ENCODE assay signal across 15 cellular contexts in genomic region chr1:91148641-91149069, GRCh38.
DNase-seq lines count a peak whose midpoint lies in the region; ATAC-seq and TF ChIP-seq lines count a peak whose summit lies in the region.
"Had no signal": no experiment of that assay in that cellular context is flagged by ENCODE, and none has a peak within 500 bp of the region (broad histone marks: within the 10 kb centered on the region; RNA-seq: fewer than 3 reads in every experiment).

No MANE protein-coding gene starts in this region.

- H3K9me3 ChIP-seq in OCI-LY7 (ENCODE audit: low read length): no peaks in the 10 kb centered on the region
- H3K9me3 ChIP-seq in left lung: no peaks in the 10 kb centered on the region
- H3K9me3 ChIP-seq: gastrocnemius medialis had no signal

- no peaks in the 10 kb centered on the region for H4K20me1 ChIP-seq in OCI-LY7 (ENCODE audit: insufficient read depth, low read length)

- peak; percentile 56 for ATAC-seq in left lung
- ATAC-seq: gastrocnemius medialis had no signal

- TF ChIP-seq CTCF in HL-60 (IDR thresholded peaks at IDR 0.05; ENCODE audit: insufficient read depth, low read length) (no peak), OCI-LY7 (conservative IDR thresholded peaks at IDR 0.05; ENCODE audit: low read length) (0 out of 2 replicates have a peak, but pooled peaks have one; percentile 11), left lung (IDR thresholded peaks at IDR 0.05) (no peak)

- peak; percentile 85 for DNase-seq in COR-L47 (lab: John Stamatoyannopoulos, UW)
- peak; percentile 5 to 72 for DNase-seq in HL-60 (ENCODE audit: low read depth in 1 of 2, low spot score in 1 of 2)
- DNase-seq in OCI-LY7 (ENCODE audit: low spot score): no peak
- DNase-seq in left lung: no peak
- DNase-seq in OCI-M2 (lab: John Stamatoyannopoulos, UW; ENCODE audit: unreplicated experiment): no peak
- no peak for DNase-seq in NCI-H345 treated with DMSO at 0.1 percent for 48 hours (lab: John Stamatoyannopoulos, UW; ENCODE audit: unreplicated experiment)
- DNase-seq in DMS79 (lab: John Stamatoyannopoulos, UW): no peak
- DNase-seq in activated CD4-positive, alpha-beta T cell treated with anti-CD3 and anti-CD28 coated beads, Interleukin-2, amount 50 U/mL, for 1 hour: no peak
- DNase-seq: activated CD4-positive, CD25-positive, alpha-beta regulatory T cell treated with anti-CD3 and anti-CD28 coated beads, Interleukin-2, amount 50 U/mL, for 72 hours; activated T-cell treated with anti-CD3 and anti-CD28 coated beads, Interleukin-2, amount 50 U/mL, for 24 hours; islet precursor cell; naive B cell; NCI-H774; SW 1271 had no signal

- intact Hi-C loops in OCI-LY7 (cut with micrococcal nuclease; ENCODE audit: unreplicated experiment): no loop called here
- intact Hi-C loops in left lung (cut with DNase I): no loop called here

- H2AFZ ChIP-seq in OCI-LY7 (ENCODE audit: low read length): no peak overlapping the region

- POLR2A ChIA-PET in OCI-LY7 (lab: Charles Lee): interaction anchor here (0.5 to 0.6 kb wide), 2 partner anchors 15 to 243 kb away, joined by 3 to 4 read pairs; no protein-coding TSS in a partner anchor

- H3K27me3 ChIP-seq in HL-60 (ENCODE audit: insufficient read depth, poor library complexity, severe bottlenecking) (no peaks in the 10 kb centered on the region), left lung (no peaks in the 10 kb centered on the region)
- H3K27me3 ChIP-seq: gastrocnemius medialis had no signal

- no peak overlapping the region for H3K27ac ChIP-seq in HL-60 (replicated peaks)
- no peak overlapping the region for H3K27ac ChIP-seq in OCI-LY7 (ENCODE audit: low read depth, low read length, poor library complexity, severe bottlenecking)
- no peak overlapping the region for H3K27ac ChIP-seq in left lung
- H3K27ac ChIP-seq: gastrocnemius medialis had no signal

- H3K79me2 ChIP-seq in OCI-LY7 (ENCODE audit: insufficient read depth, low read depth, low read length): no peaks in the 10 kb centered on the region

- H3K4me3 ChIP-seq in HL-60 (replicated peaks; ENCODE audit: insufficient read depth, low read length): no peak overlapping the region
- H3K4me3 ChIP-seq in OCI-LY7 (ENCODE audit: low read depth, low read length, poor library complexity, severe bottlenecking): no peak overlapping the region
- H3K4me3 ChIP-seq in left lung: no peak overlapping the region
- H3K4me3 ChIP-seq: gastrocnemius medialis had no signal

- H3K4me1 ChIP-seq in OCI-LY7 (ENCODE audit: insufficient read depth, low read length, poor library complexity, severe bottlenecking) (no peaks in the 10 kb centered on the region), left lung (no peaks in the 10 kb centered on the region)
- H3K4me1 ChIP-seq: gastrocnemius medialis had no signal

- H3K36me3 ChIP-seq in OCI-LY7 (ENCODE audit: insufficient read depth, low read length) (no peaks in the 10 kb centered on the region), left lung (no peaks in the 10 kb centered on the region)
- H3K36me3 ChIP-seq: gastrocnemius medialis had no signal

- BruUV-seq in OCI-LY7 (replicated peaks; lab: Mats Ljungman, UMichigan): no TSS peak

- CTCF ChIA-PET in OCI-LY7 (lab: Charles Lee; ENCODE audit: unreplicated experiment): no interaction called here

- H3K4me2 ChIP-seq in OCI-LY7 (ENCODE audit: low read length): no peak overlapping the region

- no peaks in the 10 kb centered on the region for H3K9me2 ChIP-seq in OCI-LY7 (ENCODE audit: insufficient read depth, low read length)

Comparison
In these comparisons a context has a peak if more than half of its experiments do, and no peak if none do; other contexts are left out.
1. DNase-seq: peak in COR-L47 (single experiment) and HL-60 (2 of 2); none in OCI-LY7 (single experiment), left lung (0 of 2), OCI-M2 (single experiment), NCI-H345 treated with DMSO at 0.1 percent for 48 hours (single experiment), DMS79 (single experiment) and activated CD4-positive, alpha-beta T cell treated with anti-CD3 and anti-CD28 coated beads, Interleukin-2, amount 50 U/mL, for 1 hour (single experiment).